Comparison of ENCODE assay signal across 21 cellular contexts in the genomic region with DNA sequence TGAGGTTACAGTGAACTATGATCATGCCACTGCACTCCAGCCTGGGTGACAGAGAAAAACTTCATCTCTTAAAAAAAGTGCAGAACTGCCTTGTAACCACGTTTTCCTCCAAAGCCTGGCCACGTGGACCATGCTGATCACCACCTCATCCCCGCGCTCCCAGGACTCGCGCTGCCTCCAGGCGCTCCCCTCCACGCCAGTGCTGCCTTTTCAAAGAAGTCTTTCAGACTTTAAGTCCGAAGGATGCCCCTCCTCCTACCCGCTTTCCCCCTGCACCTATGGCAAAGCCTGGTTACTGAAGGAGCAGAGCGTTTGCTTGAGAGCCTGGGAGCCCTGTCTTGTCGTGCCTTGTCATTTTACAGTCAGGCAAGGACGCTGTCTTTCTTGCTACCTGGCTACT. TPM values are rescaled to one million over a fixed set of nuclear protein-coding genes. Genes with fewer than 3 reads are reported as not detected.
DNase-seq lines count a peak whose midpoint lies in the region; ATAC-seq, FAIRE-seq and TF ChIP-seq lines count a peak whose summit lies in the region.
"Had no signal": no experiment of that assay in that cellular context is flagged by ENCODE, and none has a peak within 500 bp of the region (broad histone marks: within the 10 kb centered on the region; RNA-seq: fewer than 3 reads in every experiment).

No MANE protein-coding gene starts in this region.

- FAIRE-seq in HepG2 (lab: Jason Lieb, UNC) = no peak
- FAIRE-seq: A204.1, GM18507, HTR-8/SVneo had no signal

- H3K9ac ChIP-seq in HepG2 (ENCODE audit: insufficient read depth, low read depth, low read length) (no peak overlapping the region), mesendoderm (ENCODE audit: low read length) (no peak overlapping the region)
- H3K9ac ChIP-seq: GM23248 had no signal

- H2BK5ac ChIP-seq in mesendoderm (ENCODE audit: low read length) = no peak overlapping the region

- CTCF ChIA-PET in HepG2 (lab: Yijun Ruan, JAX; ENCODE audit: low intra/inter-chr PET ratio, low total read pairs) = no interaction called here

- 90% methylated on average over 13 of the region's 13 CpGs for WGBS in HepG2 (ENCODE audit: low lambda C conversion rate)
- 83% methylated on average over 7 of the region's 13 CpGs for WGBS in right lobe of liver (ENCODE audit: insufficient coverage, low coverage, low lambda C conversion rate, missing lambda C conversion rate)
- no CpG with 5 or more reads among the region's 13 CpGs for WGBS in mesendoderm (ENCODE audit: extremely low coverage, insufficient coverage, low lambda C conversion rate)

- intact Hi-C loops in HepG2 (cut with micrococcal nuclease; ENCODE audit: unreplicated experiment) = loop anchor here (5.0 kb wide), 2 partner anchors 156 to 159 kb away; no protein-coding TSS in a partner anchor
- intact Hi-C loops in right lobe of liver (cut with DNase I) = no loop called here

- DNase-seq in HepG2 (ENCODE audit: low spot score) (no peak), right lobe of liver (no peak), mesendoderm (no peak), COLO668 (lab: John Stamatoyannopoulos, UW; ENCODE audit: unreplicated experiment) (no peak)
- no peak for DNase-seq in activated CD4-positive, alpha-beta T cell treated with anti-CD3 and anti-CD28 coated beads for 1 hour
- DNase-seq: DMS53; GM23248; HFFc6; KBM-7; NCI-H1092; NCI-H2107; NCI-H69; NK-92 treated with Interleukin-12 subunit alpha and Interleukin-12 subunit beta, amount 100 ng/mL, for 24 hours; OCI-M1 had no signal

- H4K8ac ChIP-seq in mesendoderm (ENCODE audit: low read depth, low read length) = no peak overlapping the region

- H2BK120ac ChIP-seq in mesendoderm (ENCODE audit: low read depth, low read length) = no peak overlapping the region

- peak overlapping the region in 4 of 5 experiments; percentile 8 to 61 (median 56) for H3K27ac Mint-ChIP-seq in brain
- H3K27ac Mint-ChIP-seq: HFFc6 had no signal

- no peak overlapping the region for H3K4me2 ChIP-seq in HepG2 (ENCODE audit: low read depth, low read length)
- H3K4me2 ChIP-seq in mesendoderm (ENCODE audit: low read length) = no peak overlapping the region

- H3K4me3 ChIP-seq in HepG2 (replicated peaks in 1 of 3; ENCODE audit: insufficient read depth in 1 of 3, low read depth in 2 of 3, low read length in 3 of 3) (no peak overlapping the region), right lobe of liver (no peak overlapping the region), mesendoderm (ENCODE audit: low read length) (no peak overlapping the region)
- H3K4me3 ChIP-seq: GM23248 had no signal

- no peaks in the 10 kb centered on the region for H3K27me3 ChIP-seq in HepG2 (ENCODE audit: control insufficient read depth in 1 of 2, insufficient read depth in 2 of 2, low read length in 2 of 2)
- no peaks in the 10 kb centered on the region for H3K27me3 ChIP-seq in right lobe of liver
- H3K27me3 ChIP-seq in mesendoderm (ENCODE audit: insufficient read depth, low read length, poor library complexity) = no peaks in the 10 kb centered on the region

- no peak for TF ChIP-seq RAD21 in HepG2 (CRISPR knock-in tag; IDR thresholded peaks at IDR 0.05)

- H2AK5ac ChIP-seq in mesendoderm (ENCODE audit: low read length) = no peak overlapping the region

- no peaks in the 10 kb centered on the region for H3K79me1 ChIP-seq in mesendoderm (ENCODE audit: low read length)

- TF ChIP-seq POLR2A in HepG2 (IDR thresholded peaks at IDR 0.05; ENCODE audit: insufficient read depth in 1 of 2, low read depth in 2 of 2, low read length in 2 of 2) (no peak), right lobe of liver (IDR thresholded peaks at IDR 0.05) (no peak)

- in situ Hi-C loops in HepG2 (cut with HindIII; ENCODE audit: extremely low pct_ligation_motif_present, low pct_unique_long_range_greater_than_20kb) = no loop called here

- H2AFZ ChIP-seq in HepG2 (ENCODE audit: low read length) = no peak overlapping the region
- H2AFZ ChIP-seq: GM23248 had no signal

- H3K36me3 ChIP-seq in HepG2 (replicated peaks in 1 of 2; ENCODE audit: control insufficient read depth in 1 of 2, insufficient read depth in 2 of 2, low read length in 2 of 2) (peaks cover 5 to 10% of the 10 kb centered on the region in 2 experiments), right lobe of liver (peaks cover 0 to 3% (median 0%) of the 10 kb centered on the region in 4 donors), mesendoderm (ENCODE audit: control insufficient read depth, insufficient read depth, low read length) (peaks cover 7% of the 10 kb centered on the region)

- peaks cover 58% of the 10 kb centered on the region for H3K4me1 ChIP-seq in HepG2 (ENCODE audit: insufficient read depth, low read length)
- peaks cover 0 to 48% (median 14%) of the 10 kb centered on the region in 4 donors for H3K4me1 ChIP-seq in right lobe of liver
- no peaks in the 10 kb centered on the region for H3K4me1 ChIP-seq in mesendoderm (ENCODE audit: control insufficient read depth, low read depth, low read length)

- no peak overlapping the region for H4K5ac ChIP-seq in mesendoderm (ENCODE audit: low read length)

- H3K4ac ChIP-seq in mesendoderm (ENCODE audit: low read depth, low read length) = no peak overlapping the region

- no peaks in the 10 kb centered on the region for H3K79me2 ChIP-seq in HepG2 (ENCODE audit: insufficient read depth, low read length)
- H3K79me2 ChIP-seq in mesendoderm (ENCODE audit: control insufficient read depth, insufficient read depth, low read length) = no peaks in the 10 kb centered on the region

- ATAC-seq in HepG2 (no peak), right lobe of liver (no peak), GM18520 (IDR thresholded peaks at IDR 0.05; ENCODE audit: unreplicated experiment) (no peak), GM18517 (IDR thresholded peaks at IDR 0.05; ENCODE audit: unreplicated experiment) (no peak)

- H3K56ac ChIP-seq in mesendoderm (ENCODE audit: low read length) = peak overlapping the region; percentile 2

- peak overlapping the region; percentile 98 for H3K27ac ChIP-seq in HepG2 (ENCODE audit: extremely low read length, insufficient read depth, low read length)
- H3K27ac ChIP-seq in right lobe of liver = peak overlapping the region in 1 of 3 donors; percentile 92
- no peak overlapping the region for H3K27ac ChIP-seq in mesendoderm (ENCODE audit: low read depth, low read length)
- H3K27ac ChIP-seq: C4-2B, GM23248 had no signal

- H3K23ac ChIP-seq in mesendoderm (ENCODE audit: low read length) = no peak overlapping the region

- TF ChIP-seq EP300 in HepG2 (IDR thresholded peaks at IDR 0.05; ENCODE audit: low read depth in 2 of 2, low read length in 2 of 2) (no peak), HepG2 (CRISPR knock-in tag; IDR thresholded peaks at IDR 0.05; ENCODE audit: borderline replicate concordance) (no peak)

- no peak overlapping the region for H3K4me3 Mint-ChIP-seq in brain
- H3K4me3 Mint-ChIP-seq: HFFc6 had no signal

- POLR2A ChIA-PET in HepG2 (lab: Yijun Ruan, JAX) = no interaction called here

- BruUV-seq in HepG2 (replicated peaks; lab: Mats Ljungman, UMichigan) = no TSS peak

- TF ChIP-seq CTCF in HepG2 (CRISPR knock-in tag; IDR thresholded peaks at IDR 0.05) = no peak
- TF ChIP-seq CTCF in right lobe of liver (IDR thresholded peaks at IDR 0.05) = no peak
- no peak for TF ChIP-seq CTCF in brain (conservative IDR thresholded peaks at IDR 0.05)

- H4K20me1 ChIP-seq in HepG2 (ENCODE audit: insufficient read depth, low read length) = no peaks in the 10 kb centered on the region

- no peak overlapping the region for H3K18ac ChIP-seq in mesendoderm (ENCODE audit: low read length)

- H3K9me3 Mint-ChIP-seq in brain = no peaks in the 10 kb centered on the region
- H3K9me3 Mint-ChIP-seq: HFFc6 had no signal

- peaks cover 28% of the 10 kb centered on the region for H3K36me3 Mint-ChIP-seq in brain

- H3K9me3 ChIP-seq in HepG2 (ENCODE audit: low read length) = no peaks in the 10 kb centered on the region
- no peaks in the 10 kb centered on the region for H3K9me3 ChIP-seq in right lobe of liver

- H3K4me1 Mint-ChIP-seq in brain = peaks cover 9% of the 10 kb centered on the region

- peaks cover 3% of the 10 kb centered on the region for H3K27me3 Mint-ChIP-seq in brain

- no peak overlapping the region for H2BK15ac ChIP-seq in mesendoderm (replicated peaks; ENCODE audit: low read depth)

TF ChIP-seq in HepG2, 621 proteins besides CTCF, POLR2A, EP300 and RAD21 (continues in another document):
- no peak for TF ChIP-seq MEIS2 (CRISPR knock-in tag; IDR thresholded peaks at IDR 0.05)

RNA-seq across cellular contexts. Expression of a gene that starts 43.8 kb away (rescaled TPM):
- 14.3 and 16.9 TPM in 2 replicates for total RNA-seq in HepG2 (2016; rRNA removed; fragmentation: Illumina TruSeq; extraction: Trizol)
- 18.4 and 20.8 TPM in 2 replicates for total RNA-seq in HepG2 (2016; cell fraction: cytosol; rRNA removed; fragmentation: Illumina TruSeq; extraction: Trizol; ENCODE audit: low read depth)
- total RNA-seq in HepG2 (2016; cell fraction: insoluble cytoplasmic fraction; rRNA removed; fragmentation: Illumina TruSeq; extraction: Trizol) = 15.7 TPM in 2 replicates
- 19.9 and 20.6 TPM in 2 replicates for total RNA-seq in HepG2 (2016; cell fraction: membrane; rRNA removed; fragmentation: Illumina TruSeq; extraction: Trizol)
- total RNA-seq in HepG2 (2016; cell fraction: nucleus; rRNA removed; fragmentation: Illumina TruSeq; extraction: Trizol) = 7.3 and 8.2 TPM in 2 replicates
- 21.7 and 26.6 TPM in 2 replicates for polyA plus RNA-seq in HepG2 (2011; rRNA removed)
- polyA plus RNA-seq in HepG2 (2011; cell fraction: cytosol; rRNA removed) = 20.8 and 23.4 TPM in 2 replicates
- polyA plus RNA-seq in HepG2 (2011; cell fraction: nucleus; rRNA removed) = 12.7 and 13.6 TPM in 2 replicates
- polyA plus RNA-seq in HepG2 (2012) = 42.1 and 46.6 TPM in 2 replicates
- polyA plus RNA-seq in HepG2 (2016; cell fraction: cytosol; fragmentation: Illumina TruSeq; extraction: Trizol; ENCODE audit: low read depth) = 13.3 and 14.9 TPM in 2 replicates
- polyA plus RNA-seq in HepG2 (2016; cell fraction: insoluble cytoplasmic fraction; fragmentation: Illumina TruSeq; extraction: Trizol; ENCODE audit: low read depth) = 23.9 and 25.8 TPM in 2 replicates
- 20.6 and 21.6 TPM in 2 replicates for polyA plus RNA-seq in HepG2 (2016; cell fraction: membrane; fragmentation: Illumina TruSeq; extraction: Trizol; ENCODE audit: low read depth)
- polyA plus RNA-seq in HepG2 (2016; cell fraction: nucleus; fragmentation: Illumina TruSeq; extraction: Trizol; ENCODE audit: insufficient read depth, low read depth) = 23.5 and 25.3 TPM in 2 replicates
- 1.4 and 6.0 TPM in 2 replicates for polyA minus RNA-seq in HepG2 (2011; rRNA and poly(A)+ RNA removed; ENCODE audit: low replicate concordance)
- 9.7 and 10.0 TPM in 2 replicates for polyA minus RNA-seq in HepG2 (2011; cell fraction: cytosol; rRNA and poly(A)+ RNA removed)
- 10.3 and 10.7 TPM in 2 replicates for polyA minus RNA-seq in HepG2 (2011; cell fraction: nucleus; rRNA and poly(A)+ RNA removed)
- 1 to 10 TPM; 1.4 to 6.2 (median 4.7) TPM for total RNA-seq in right lobe of liver
- polyA plus RNA-seq in brain (ENCODE audit: insufficient read depth, low read depth, low replicate concordance) = 44.6 TPM
- 9.2 TPM for polyA plus RNA-seq in mesendoderm (2013, experiment 1 of 2)
- polyA plus RNA-seq in mesendoderm (2013, experiment 2 of 2) = 9.3 TPM
